Comparison of ENCODE assay signal across 26 cellular contexts in genomic region chr12:65355461-65355860, GRCh38.
DNase-seq lines count a peak whose midpoint lies in the region; ATAC-seq and TF ChIP-seq lines count a peak whose summit lies in the region.
"Had no signal": no experiment of that assay in that cellular context is flagged by ENCODE, and none has a peak within 500 bp of the region (broad histone marks: within the 10 kb centered on the region; RNA-seq: fewer than 3 reads in every experiment).

No MANE protein-coding gene starts in this region.

- H3K27ac Mint-ChIP-seq in activated CD4-positive, alpha-beta T cell treated with anti-CD3 and anti-CD28 coated beads for 36 hours: no peak overlapping the region
- H3K27ac Mint-ChIP-seq: activated T-helper 1 cell treated with anti-CD3 and anti-CD28 coated beads, Interleukin-12 subunit alpha, Interleukin-12 subunit beta, Interleukin-2, Interleukin-4 antibody, amounts not matched to agents 30 ng/mL and 10 ng/mL and 1 ng/mL, durations not matched to agents 14 hours and 24 hours and 36 hours; CD4-positive, alpha-beta memory T cell; neural progenitor cell; WTC11 had no signal

- H3K4ac ChIP-seq in mesenchymal stem cell (ENCODE audit: low read depth in 1 of 2, low read length in 2 of 2): no peak overlapping the region

- no peak overlapping the region for H2BK5ac ChIP-seq in mesenchymal stem cell (ENCODE audit: low read depth, low read length, poor library complexity, severe bottlenecking)

- H3K27me3 ChIP-seq in mesenchymal stem cell (ENCODE audit: control insufficient read depth in 1 of 2, insufficient read depth in 1 of 2, low read length in 2 of 2): no peaks in the 10 kb centered on the region
- H3K27me3 ChIP-seq: neural progenitor cell, tibial nerve had no signal

- intact Hi-C loops in activated CD4-positive, alpha-beta T cell treated with anti-CD3 and anti-CD28 coated beads for 36 hours (cut with DNase I, micrococcal nuclease): no loop called here

- peak; percentile 24 for DNase-seq in ELR (ENCODE audit: low read depth)
- DNase-seq in RPMI7951 (ENCODE audit: low read depth): peak; percentile 30
- peak; percentile 70 for DNase-seq in epithelial cell of esophagus (ENCODE audit: low read depth)
- DNase-seq in mesenchymal stem cell: peak; percentile 57
- no peak for DNase-seq in activated CD4-positive, alpha-beta T cell treated with anti-CD3 and anti-CD28 coated beads for 36 hours
- no peak for DNase-seq in NCI-H1048 (lab: John Stamatoyannopoulos, UW)
- no peak for DNase-seq in A172 (ENCODE audit: low spot score)
- no peak for DNase-seq in anterior cingulate cortex (lab: John Stamatoyannopoulos, UW)
- DNase-seq: activated naive CD4-positive, alpha-beta T cell treated with anti-CD3 and anti-CD28 coated beads, Interleukin-2, amount 50 U/mL, for 16 hours; CD4-positive, alpha-beta memory T cell; cerebellar nuclear complex; DMS 273 treated with DMSO at 0.1 percent for 48 hours; NCI-H1092 treated with DMSO at 0.1 percent for 48 hours; NCI-H2029 treated with DMSO at 0.1 percent for 48 hours; NCI-H345; NCI-H774; stimulated activated CD4-positive, alpha-beta T cell treated with anti-CD3 and anti-CD28 coated beads, Interleukin-15, amount 100 ng/mL, for 24 hours; T-helper 9 cell had no signal

- H3K14ac ChIP-seq in mesenchymal stem cell (ENCODE audit: low read length in 2 of 2): no peak overlapping the region

- H3K9ac ChIP-seq in mesenchymal stem cell (ENCODE audit: low read length): no peak overlapping the region
- H3K9ac ChIP-seq: neural progenitor cell had no signal

- peaks cover 2% of the 10 kb centered on the region for H3K9me3 Mint-ChIP-seq in activated CD4-positive, alpha-beta T cell treated with anti-CD3 and anti-CD28 coated beads for 36 hours (ENCODE audit: low read depth)
- H3K9me3 Mint-ChIP-seq: activated T-helper 1 cell treated with anti-CD3 and anti-CD28 coated beads, Interleukin-12 subunit alpha, Interleukin-12 subunit beta, Interleukin-2, Interleukin-4 antibody, amounts not matched to agents 30 ng/mL and 10 ng/mL and 1 ng/mL, durations not matched to agents 14 hours and 24 hours and 36 hours; WTC11 had no signal

- H2AFZ ChIP-seq in mesenchymal stem cell (ENCODE audit: low read depth, low read length): no peak overlapping the region
- H2AFZ ChIP-seq: neural progenitor cell had no signal

- H3K36me3 Mint-ChIP-seq in activated CD4-positive, alpha-beta T cell treated with anti-CD3 and anti-CD28 coated beads for 36 hours (ENCODE audit: low read depth): no peaks in the 10 kb centered on the region
- H3K36me3 Mint-ChIP-seq: CD4-positive, alpha-beta memory T cell; WTC11 had no signal

- no peak overlapping the region for H3K27ac ChIP-seq in mesenchymal stem cell (ENCODE audit: low read length, poor library complexity, severe bottlenecking)
- H3K27ac ChIP-seq: neural progenitor cell, tibial nerve had no signal

- H4K8ac ChIP-seq in mesenchymal stem cell (ENCODE audit: low read length): no peak overlapping the region

- CTCF ChIA-PET in activated CD4-positive, alpha-beta T cell treated with anti-CD3 and anti-CD28 coated beads for 36 hours (lab: Charles Lee): no interaction called here

- no peak overlapping the region for H2BK15ac ChIP-seq in mesenchymal stem cell (ENCODE audit: low read depth, poor library complexity, severe bottlenecking)

- H4K91ac ChIP-seq in mesenchymal stem cell (ENCODE audit: low read length): no peak overlapping the region

- H3K4me2 ChIP-seq in mesenchymal stem cell (ENCODE audit: low read length, poor library complexity, severe bottlenecking): no peak overlapping the region
- H3K4me2 ChIP-seq: neural progenitor cell had no signal

- H3K4me1 Mint-ChIP-seq in activated CD4-positive, alpha-beta T cell treated with anti-CD3 and anti-CD28 coated beads for 36 hours: no peaks in the 10 kb centered on the region
- H3K4me1 Mint-ChIP-seq: CD4-positive, alpha-beta memory T cell; neural progenitor cell; WTC11 had no signal

- no peaks in the 10 kb centered on the region for H3K4me1 ChIP-seq in mesenchymal stem cell (ENCODE audit: control insufficient read depth, insufficient read depth, low read depth, low read length)
- H3K4me1 ChIP-seq: neural progenitor cell, tibial nerve had no signal

- H3K4me3 ChIP-seq in epithelial cell of esophagus (ENCODE audit: low read length): no peak overlapping the region
- no peak overlapping the region for H3K4me3 ChIP-seq in mesenchymal stem cell (ENCODE audit: insufficient read depth in 1 of 2, low read depth in 1 of 2, low read length in 2 of 2)
- H3K4me3 ChIP-seq: lung, neural progenitor cell, tibial nerve had no signal

- no peaks in the 10 kb centered on the region for H3K9me3 ChIP-seq in mesenchymal stem cell (ENCODE audit: control insufficient read depth, low read length)

- H3K4me3 Mint-ChIP-seq in activated CD4-positive, alpha-beta T cell treated with anti-CD3 and anti-CD28 coated beads for 36 hours: no peak overlapping the region
- H3K4me3 Mint-ChIP-seq: activated T-helper 1 cell treated with anti-CD3 and anti-CD28 coated beads, Interleukin-12 subunit alpha, Interleukin-12 subunit beta, Interleukin-2, Interleukin-4 antibody, amounts not matched to agents 30 ng/mL and 10 ng/mL and 1 ng/mL, durations not matched to agents 14 hours and 24 hours and 36 hours; CD4-positive, alpha-beta memory T cell; neural progenitor cell; WTC11 had no signal

- H3K79me1 ChIP-seq in mesenchymal stem cell (replicated peaks; ENCODE audit: low read length, poor library complexity, severe bottlenecking): no peaks in the 10 kb centered on the region

- no peak overlapping the region for H3K23ac ChIP-seq in mesenchymal stem cell (ENCODE audit: low read length in 2 of 2)

- TF ChIP-seq CTCF in epithelial cell of esophagus (IDR thresholded peaks at IDR 0.05; ENCODE audit: insufficient read depth, low read depth, low read length, missing control alignments): no peak

- no peaks in the 10 kb centered on the region for H3K27me3 Mint-ChIP-seq in activated CD4-positive, alpha-beta T cell treated with anti-CD3 and anti-CD28 coated beads for 36 hours

- no peak overlapping the region for H2AK5ac ChIP-seq in mesenchymal stem cell (ENCODE audit: low read length, severe bottlenecking)

- no peak overlapping the region for H2BK12ac ChIP-seq in mesenchymal stem cell (ENCODE audit: low read length in 2 of 2)

- 25% methylated on average over 2 of the region's 3 CpGs for WGBS in mesenchymal stem cell

- no peak overlapping the region for H3K18ac ChIP-seq in mesenchymal stem cell (ENCODE audit: low read depth in 1 of 2, low read length in 2 of 2)

- H3K36me3 ChIP-seq in mesenchymal stem cell (ENCODE audit: control insufficient read depth in 1 of 2, insufficient read depth in 2 of 2, low read depth in 1 of 2, low read length in 2 of 2): peaks cover 0 to 10% of the 10 kb centered on the region in 2 experiments
- H3K36me3 ChIP-seq: neural progenitor cell, tibial nerve had no signal

- no peak overlapping the region for H2BK120ac ChIP-seq in mesenchymal stem cell (ENCODE audit: low read depth, low read length)

- ATAC-seq in activated CD4-positive, alpha-beta T cell treated with anti-CD3 and anti-CD28 coated beads for 36 hours: no peak
- ATAC-seq: HepG2, Right ventricle myocardium inferior, sciatic nerve, WTC11 had no signal

- POLR2A ChIA-PET in activated CD4-positive, alpha-beta T cell treated with anti-CD3 and anti-CD28 coated beads for 36 hours (lab: Charles Lee): no interaction called here

Comparison
In these comparisons a context has a peak if more than half of its experiments do, and no peak if none do; other contexts are left out.
1. DNase-seq: peak in ELR (single experiment), RPMI7951 (single experiment), epithelial cell of esophagus (single experiment) and mesenchymal stem cell (single experiment); none in activated CD4-positive, alpha-beta T cell treated with anti-CD3 and anti-CD28 coated beads for 36 hours (single experiment), NCI-H1048 (single experiment), A172 (single experiment) and anterior cingulate cortex (0 of 58).